ENCODE assay signal across 24 cellular contexts in genomic region chr12:65916991-65917676, GRCh38.
A peak's percentile ranks its signal among the peaks of the same experiment; 100 is the strongest.
DNase-seq lines count a peak whose midpoint lies in the region; ATAC-seq, FAIRE-seq and TF ChIP-seq lines count a peak whose summit lies in the region.
"Had no signal": no experiment of that assay in that cellular context is flagged by ENCODE, and none has a peak within 500 bp of the region (broad histone marks: within the 10 kb centered on the region; RNA-seq: fewer than 3 reads in every experiment).

No MANE protein-coding gene starts in this region.

- no peaks in the 10 kb centered on the region for H3K79me1 ChIP-seq in mesenchymal stem cell (replicated peaks; ENCODE audit: low read length, poor library complexity, severe bottlenecking)

- H3K27ac ChIP-seq in BLaER1 (no peak overlapping the region), HCT116 (ENCODE audit: low read depth, low read length) (peak overlapping the region; percentile 8; the same call in 1 of the 2 replicates), RWPE2 (ENCODE audit: poor library complexity, severe bottlenecking) (no peak overlapping the region), mesenchymal stem cell (ENCODE audit: low read length, poor library complexity, severe bottlenecking) (peak overlapping the region; percentile 64)
- H3K27ac ChIP-seq: adrenal gland, breast epithelium, colonic mucosa, right atrium auricular region, upper lobe of left lung had no signal

- H3K36me3 ChIP-seq in BLaER1 (no peaks in the 10 kb centered on the region), HCT116 (ENCODE audit: control insufficient read depth in 1 of 2, insufficient read depth in 2 of 2, low read length in 2 of 2) (peaks cover 2 to 50% of the 10 kb centered on the region in 2 experiments; a peak in 2 of 4 replicates), RWPE2 (ENCODE audit: low read depth) (peaks cover 97% of the 10 kb centered on the region), mesenchymal stem cell (ENCODE audit: control insufficient read depth in 1 of 2, insufficient read depth in 2 of 2, low read depth in 1 of 2, low read length in 2 of 2) (peaks cover 9 to 57% of the 10 kb centered on the region in 2 experiments)
- H3K36me3 ChIP-seq: adrenal gland, breast epithelium, colonic mucosa, MG63, right atrium auricular region, upper lobe of left lung had no signal

- no peak overlapping the region for H4K8ac ChIP-seq in mesenchymal stem cell (ENCODE audit: low read length)

- no peaks in the 10 kb centered on the region for H3K9me2 ChIP-seq in HCT116 (ENCODE audit: insufficient read depth)

- H3K23ac ChIP-seq in mesenchymal stem cell (ENCODE audit: low read length in 2 of 2): no peak overlapping the region

- FAIRE-seq in GM12892 (lab: Jason Lieb, UNC): no peak

- POLR2A ChIA-PET in HCT116 (lab: Charles Lee): interaction anchor here (0.6 kb wide), 1 partner anchor 62 kb away, joined by 3 read pairs; no protein-coding TSS in a partner anchor

- H3K9me3 ChIP-seq in BLaER1 (peaks cover 25% of the 10 kb centered on the region), HCT116 (ENCODE audit: control insufficient read depth in 1 of 2, insufficient read depth in 1 of 2, low read depth in 1 of 2, low read length in 2 of 2) (no peaks in the 10 kb centered on the region), RWPE2 (ENCODE audit: severe bottlenecking) (no peaks in the 10 kb centered on the region), mesenchymal stem cell (ENCODE audit: control insufficient read depth, low read length) (no peaks in the 10 kb centered on the region)
- H3K9me3 ChIP-seq: adrenal gland, breast epithelium, colonic mucosa, MG63, right atrium auricular region, upper lobe of left lung had no signal

- BruUV-seq in HCT116 (replicated peaks; lab: Mats Ljungman, UMichigan): no TSS peak

- no peak overlapping the region for H3K14ac ChIP-seq in mesenchymal stem cell (ENCODE audit: low read length in 2 of 2)

- RAD21 ChIA-PET in HCT116 (lab: Charles Lee; ENCODE audit: low non-redundant PET in 1 of 2, low total read pairs in 2 of 2, uncharacterized antibody in 2 of 2, unreplicated experiment in 2 of 2): no interaction called here

- H3K4ac ChIP-seq in mesenchymal stem cell (ENCODE audit: low read depth in 1 of 2, low read length in 2 of 2): no peak overlapping the region

- no peak for TF ChIP-seq RAD21 in HCT116 (IDR thresholded peaks at IDR 0.05; ENCODE audit: low read depth)

- H3K4me3 Mint-ChIP-seq in activated T-cell treated with anti-CD3 and anti-CD28 coated beads, Interleukin-2, amount 50 U/mL, for 4 hours: no peak overlapping the region
- H3K4me3 Mint-ChIP-seq: activated CD8-positive, alpha-beta T cell treated with anti-CD3 and anti-CD28 coated beads for 36 hours; activated T-cell treated with anti-CD3 and anti-CD28 coated beads, Interleukin-2, amount 50 U/mL, for 24 hours; naive thymus-derived CD4-positive, alpha-beta T cell had no signal

- H2AFZ ChIP-seq in HCT116 (ENCODE audit: low read depth, low read length, poor library complexity, severe bottlenecking): no peak overlapping the region
- H2AFZ ChIP-seq in mesenchymal stem cell (ENCODE audit: low read depth, low read length): no peak overlapping the region

- no peaks in the 10 kb centered on the region for H4K20me1 ChIP-seq in BLaER1
- H4K20me1 ChIP-seq in HCT116 (ENCODE audit: insufficient read depth): peaks cover 28% of the 10 kb centered on the region; the same call in 1 of the 2 replicates

- H3K9ac ChIP-seq in BLaER1: no peak overlapping the region
- no peak overlapping the region for H3K9ac ChIP-seq in HCT116 (ENCODE audit: low read length)
- peak overlapping the region; percentile 42 for H3K9ac ChIP-seq in mesenchymal stem cell (ENCODE audit: low read length)

- peaks cover 5% of the 10 kb centered on the region for H3K4me1 Mint-ChIP-seq in activated T-cell treated with anti-CD3 and anti-CD28 coated beads, Interleukin-2, amount 50 U/mL, for 4 hours (ENCODE audit: low read depth)

- H3K4me3 ChIP-seq in BLaER1: no peak overlapping the region
- H3K4me3 ChIP-seq in HCT116 (replicated peaks in 1 of 2; ENCODE audit: low read depth in 1 of 2, low read length in 2 of 2): no peak overlapping the region
- no peak overlapping the region for H3K4me3 ChIP-seq in RWPE2 (ENCODE audit: severe bottlenecking)
- H3K4me3 ChIP-seq in mesenchymal stem cell (ENCODE audit: insufficient read depth in 1 of 2, low read depth in 1 of 2, low read length in 2 of 2): no peak overlapping the region
- H3K4me3 ChIP-seq: adrenal gland, breast epithelium, colonic mucosa, MG63, right atrium auricular region, upper lobe of left lung had no signal

- 0 out of 2 replicates have a peak overlapping the region, but pooled peaks have one; percentile 42 for H3K4me2 ChIP-seq in BLaER1
- no peak overlapping the region for H3K4me2 ChIP-seq in HCT116 (ENCODE audit: low read length)
- no peak overlapping the region for H3K4me2 ChIP-seq in mesenchymal stem cell (ENCODE audit: low read length, poor library complexity, severe bottlenecking)

- H2BK120ac ChIP-seq in mesenchymal stem cell (ENCODE audit: low read depth, low read length): no peak overlapping the region

- H3K4me1 ChIP-seq in BLaER1: peaks cover 38% of the 10 kb centered on the region
- peaks cover 24 to 58% of the 10 kb centered on the region in 2 experiments; a peak in 3 of 4 replicates for H3K4me1 ChIP-seq in HCT116 (ENCODE audit: control insufficient read depth in 1 of 2, insufficient read depth in 2 of 2, low read length in 2 of 2)
- H3K4me1 ChIP-seq in RWPE2 (ENCODE audit: insufficient read depth, poor library complexity, severe bottlenecking): no peaks in the 10 kb centered on the region
- peaks cover 7% of the 10 kb centered on the region for H3K4me1 ChIP-seq in mesenchymal stem cell (ENCODE audit: control insufficient read depth, insufficient read depth, low read depth, low read length)
- H3K4me1 ChIP-seq: adrenal gland, breast epithelium, colonic mucosa, right atrium auricular region, upper lobe of left lung had no signal

- no peaks in the 10 kb centered on the region for H3K36me3 Mint-ChIP-seq in activated T-cell treated with anti-CD3 and anti-CD28 coated beads, Interleukin-2, amount 50 U/mL, for 4 hours (ENCODE audit: insufficient read depth)
- H3K36me3 Mint-ChIP-seq: naive thymus-derived CD4-positive, alpha-beta T cell had no signal

- H2BK5ac ChIP-seq in mesenchymal stem cell (ENCODE audit: low read depth, low read length, poor library complexity, severe bottlenecking): no peak overlapping the region

- H3K27me3 Mint-ChIP-seq in activated T-cell treated with anti-CD3 and anti-CD28 coated beads, Interleukin-2, amount 50 U/mL, for 4 hours (ENCODE audit: low read depth): peaks cover 7% of the 10 kb centered on the region

- H2BK15ac ChIP-seq in mesenchymal stem cell (ENCODE audit: low read depth, poor library complexity, severe bottlenecking): no peak overlapping the region

- no peak overlapping the region for H2BK12ac ChIP-seq in mesenchymal stem cell (ENCODE audit: low read length in 2 of 2)

- no peaks in the 10 kb centered on the region for H3K9me3 Mint-ChIP-seq in activated T-cell treated with anti-CD3 and anti-CD28 coated beads, Interleukin-2, amount 50 U/mL, for 4 hours
- H3K9me3 Mint-ChIP-seq: activated CD8-positive, alpha-beta T cell treated with anti-CD3 and anti-CD28 coated beads for 36 hours had no signal

- 0 out of 6 replicates have a peak, but pooled peaks of 1 of the 3 experiments have one; percentile 18 for TF ChIP-seq CTCF in HCT116 (IDR thresholded peaks at IDR 0.05 in 2 of 3, conservative IDR thresholded peaks at IDR 0.05 in 1 of 3; ENCODE audit: borderline replicate concordance in 1 of 3, insufficient read depth in 1 of 3, low read depth in 2 of 3, low read length in 2 of 3)
- no peak for TF ChIP-seq CTCF in RWPE2 (IDR thresholded peaks at IDR 0.05; ENCODE audit: poor library complexity, severe bottlenecking)

- intact Hi-C loops in HCT116 (cut with micrococcal nuclease): no loop called here

- no peak overlapping the region for H2AK5ac ChIP-seq in mesenchymal stem cell (ENCODE audit: low read length, severe bottlenecking)

- CTCF ChIA-PET in HCT116 (lab: Charles Lee): no interaction called here

- ATAC-seq in HCT116 (peak; percentile 47), RWPE2 (ENCODE audit: low read depth) (peak; percentile 28; the same call in 2 of the 3 replicates)
- no peak for ATAC-seq in activated T-cell treated with anti-CD3 and anti-CD28 coated beads, Interleukin-2, amount 50 U/mL, for 4 hours

- no peak for DNase-seq in HCT116 (ENCODE audit: low read depth, low spot score)
- DNase-seq in RWPE2 (ENCODE audit: low spot score): no peak
- no peak for DNase-seq in mesenchymal stem cell
- DNase-seq in GM12892 (ENCODE audit: insufficient read length): no peak
- no peak for DNase-seq in hypothalamus (lab: John Stamatoyannopoulos, UW)
- DNase-seq in activated T-cell treated with anti-CD3 and anti-CD28 coated beads, Interleukin-2, amount 50 U/mL, for 4 hours: no peak
- no peak for DNase-seq in KG1 (lab: John Stamatoyannopoulos, UW)
- DNase-seq: ACHN; activated CD8-positive, alpha-beta T cell treated with anti-CD3 and anti-CD28 coated beads for 36 hours; activated naive CD4-positive, alpha-beta T cell; activated T-cell treated with anti-CD3 and anti-CD28 coated beads, Interleukin-2, amount 50 U/mL, for 24 hours; adrenal gland; colonic mucosa; DMS 273 treated with DMSO at 0.1 percent for 48 hours; mesendoderm; MG63; NCI-H1436 treated with DMSO at 0.1 percent for 48 hours; NCI-H526; stimulated activated CD4-positive, alpha-beta T cell treated with anti-CD3 and anti-CD28 coated beads, Interleukin-12 subunit alpha, Interleukin-12 subunit beta, amount 100 ng/mL, for 4 hours; upper lobe of left lung had no signal

- H3K79me2 ChIP-seq in HCT116 (ENCODE audit: insufficient read depth, low read length): peaks cover 95% of the 10 kb centered on the region

- H3K18ac ChIP-seq in mesenchymal stem cell (ENCODE audit: low read depth in 1 of 2, low read length in 2 of 2): no peak overlapping the region

- no peak overlapping the region for H4K91ac ChIP-seq in mesenchymal stem cell (ENCODE audit: low read length)

- 56% methylated on average over 5 of the region's 5 CpGs for WGBS in mesenchymal stem cell

- TF ChIP-seq POLR2A in HCT116 (IDR thresholded peaks at IDR 0.05; ENCODE audit: borderline replicate concordance, extremely low read depth, insufficient read depth, insufficient read length) (no peak), GM12892 (IDR thresholded peaks at IDR 0.05; ENCODE audit: low read depth, low read length) (no peak)

- no peaks in the 10 kb centered on the region for H3K27me3 ChIP-seq in BLaER1
- no peaks in the 10 kb centered on the region for H3K27me3 ChIP-seq in HCT116 (ENCODE audit: insufficient read depth, low read length)
- no peaks in the 10 kb centered on the region for H3K27me3 ChIP-seq in RWPE2 (ENCODE audit: insufficient read depth, poor library complexity, severe bottlenecking)
- H3K27me3 ChIP-seq in mesenchymal stem cell (ENCODE audit: control insufficient read depth in 1 of 2, insufficient read depth in 1 of 2, low read length in 2 of 2): no peaks in the 10 kb centered on the region
- H3K27me3 ChIP-seq: adrenal gland, breast epithelium, colonic mucosa, MG63, right atrium auricular region, upper lobe of left lung had no signal

TF ChIP-seq in HCT116, 20 proteins besides CTCF, POLR2A, EP300 and RAD21:
- peak; percentile 40; the same call in 1 of the 2 replicates for TF ChIP-seq POLR2AphosphoS5 (IDR thresholded peaks at IDR 0.05; ENCODE audit: low read depth, low read length)
- TF ChIP-seq JUND (IDR thresholded peaks at IDR 0.05): no peak

Comparison
In these comparisons a context has a peak if more than half of its experiments do, and no peak if none do; other contexts are left out.
1. H3K27ac ChIP-seq: peak in HCT116 (single experiment) and mesenchymal stem cell (single experiment); none in BLaER1 (single experiment) and RWPE2 (single experiment).
2. ATAC-seq: peak in HCT116 (single experiment) and RWPE2 (single experiment); none in activated T-cell treated with anti-CD3 and anti-CD28 coated beads, Interleukin-2, amount 50 U/mL, for 4 hours (0 of 2).